Comparison of ENCODE assay signal across 8 cellular contexts in genomic region chr5:111755942-111756353, GRCh38. TPM values are rescaled to one million over a fixed set of nuclear protein-coding genes. Genes with fewer than 3 reads are reported as not detected.
DNase-seq lines count a peak whose midpoint lies in the region; ATAC-seq, FAIRE-seq and TF ChIP-seq lines count a peak whose summit lies in the region.

No MANE protein-coding gene starts in this region.

- intact Hi-C loops in Caco-2 (cut with micrococcal nuclease; ENCODE audit: unreplicated experiment), result loop anchor here (5.0 kb wide), 2 partner anchors 204 to 391 kb away; no protein-coding TSS in a partner anchor
- intact Hi-C loops in left lung (cut with DNase I), result loop anchor here in 1 of 2 donors (10.0 kb wide), 1 partner anchor 201 kb away; no protein-coding TSS in a partner anchor
- intact Hi-C loops in body of pancreas (cut with DNase I), result no loop called here

- H3K36me3 Mint-ChIP-seq in Caco-2 (ENCODE audit: insufficient read depth, unreplicated experiment), result no peaks in the 10 kb centered on the region

- CTCF ChIA-PET in Caco-2 (lab: Charles Lee), result no interaction called here

- no peak for TF ChIP-seq POLR2A in body of pancreas (IDR thresholded peaks at IDR 0.05)

- H3K9me3 ChIP-seq in Caco-2, result no peaks in the 10 kb centered on the region
- no peaks in the 10 kb centered on the region for H3K9me3 ChIP-seq in left lung
- no peaks in the 10 kb centered on the region for H3K9me3 ChIP-seq in body of pancreas

- peaks cover 11% of the 10 kb centered on the region; the same call in 1 of the 2 replicates for H3K4me1 ChIP-seq in Caco-2
- peaks cover 0 to 30% of the 10 kb centered on the region in 2 donors for H3K4me1 ChIP-seq in left lung
- H3K4me1 ChIP-seq in body of pancreas, result peaks cover 15% of the 10 kb centered on the region

- H3K27ac ChIP-seq in angular gyrus (ENCODE audit: low read depth, low read length) (peak overlapping the region; percentile 74), left lung (peak overlapping the region in 1 of 2 donors; percentile 93), body of pancreas (peak overlapping the region in 2 of 4 donors; percentile 93 to 97)

- no peak for DNase-seq in Caco-2
- DNase-seq in M059J (ENCODE audit: low read depth), result peak; percentile 48
- no peak for DNase-seq in left lung
- peak; percentile 40 for DNase-seq in urothelium cell line (ENCODE audit: low spot score)
- no peak for DNase-seq in HUDEP-2 (lab: John Stamatoyannopoulos, UW; ENCODE audit: unreplicated experiment in 76 of 76)
- DNase-seq in body of pancreas, result no peak

- WGBS in body of pancreas, 2 donors, result 0% methylated on average over 5 of the region's 5 CpGs

- H3K36me3 ChIP-seq in Caco-2 (ENCODE audit: control insufficient read depth, insufficient read depth, low read length) (no peaks in the 10 kb centered on the region), left lung (no peaks in the 10 kb centered on the region), body of pancreas (replicated peaks in 1 of 2; ENCODE audit: insufficient read depth in 1 of 2, low read depth in 2 of 2) (no peaks in the 10 kb centered on the region)

- peaks cover 18% of the 10 kb centered on the region for H3K27me3 Mint-ChIP-seq in Caco-2 (ENCODE audit: insufficient read depth, unreplicated experiment)

- POLR2A ChIA-PET in Caco-2 (lab: Charles Lee), result no interaction called here

- TF ChIP-seq CTCF in Caco-2 (IDR thresholded peaks at IDR 0.05; ENCODE audit: insufficient read depth in 1 of 2, low read depth in 1 of 2, low read length in 1 of 2, severe bottlenecking in 1 of 2, unreplicated experiment in 1 of 2) (no peak), left lung (IDR thresholded peaks at IDR 0.05) (no peak), body of pancreas (IDR thresholded peaks at IDR 0.05) (no peak)

- no peak overlapping the region for H3K4me3 ChIP-seq in Caco-2 (ENCODE audit: low read depth, low read length)
- peak overlapping the region; percentile 57 to 60 for H3K4me3 ChIP-seq in left lung
- H3K4me3 ChIP-seq in body of pancreas, result no peak overlapping the region

- peaks cover 4% of the 10 kb centered on the region for H3K4me1 Mint-ChIP-seq in Caco-2 (ENCODE audit: low read depth, unreplicated experiment)

- H3K9me3 Mint-ChIP-seq in Caco-2 (ENCODE audit: unreplicated experiment), result no peaks in the 10 kb centered on the region

- H3K27me3 ChIP-seq in Caco-2 (replicated peaks; ENCODE audit: control insufficient read depth, insufficient read depth, low read length), result peaks cover 1% of the 10 kb centered on the region; the same call in 1 of the 2 replicates
- H3K27me3 ChIP-seq in left lung, result no peaks in the 10 kb centered on the region
- H3K27me3 ChIP-seq in body of pancreas, result no peaks in the 10 kb centered on the region

- FAIRE-seq in urothelium cell line (lab: Jason Lieb, UNC), result no peak

- ATAC-seq in left lung (peak; percentile 23), GM18498 (IDR thresholded peaks at IDR 0.05; ENCODE audit: unreplicated experiment) (no peak), body of pancreas (no peak)

- H3K27ac Mint-ChIP-seq in Caco-2 (ENCODE audit: unreplicated experiment), result no peak overlapping the region

- BruUV-seq in Caco-2 (replicated peaks; lab: Mats Ljungman, UMichigan), result no TSS peak

- H3K4me3 Mint-ChIP-seq in Caco-2 (ENCODE audit: unreplicated experiment), result peak overlapping the region; percentile 73

RNA-seq across cellular contexts. Expression of gene NREP, which starts 1.0 kb away (rescaled TPM):
- total RNA-seq in Caco-2 (2022), result 2.3 and 2.4 TPM in 2 replicates
- total RNA-seq in M059J (2014; rRNA removed; shearing (Covaris generic)), result 143 and 152 TPM in 2 replicates
- 10 to 100 TPM; 33.9 to 83.3 TPM for total RNA-seq in left lung
- 1 to 10 TPM; 4.4 to 5.3 TPM for total RNA-seq in body of pancreas

Comparison
In these comparisons a context has a peak if more than half of its experiments do, and no peak if none do; other contexts are left out.
1. DNase-seq: peak in M059J (single experiment) and urothelium cell line (single experiment); none in Caco-2 (0 of 2), left lung (0 of 2), HUDEP-2 (0 of 76) and body of pancreas (0 of 4).
2. H3K4me3 ChIP-seq: peak in left lung (2 of 2); none in Caco-2 (single experiment) and body of pancreas (0 of 2).
3. RNA of gene NREP, which starts 1.0 kb away (total RNA-seq): 143 to 152 TPM in M059J and 33.9 to 83.3 TPM in left lung; 4.4 to 5.3 TPM in body of pancreas and 2.3 to 2.4 TPM in Caco-2; every median in the first group is over 4 times any median in the second.